1 cellular context compared by ENCODE assay signal in the genomic region with DNA sequence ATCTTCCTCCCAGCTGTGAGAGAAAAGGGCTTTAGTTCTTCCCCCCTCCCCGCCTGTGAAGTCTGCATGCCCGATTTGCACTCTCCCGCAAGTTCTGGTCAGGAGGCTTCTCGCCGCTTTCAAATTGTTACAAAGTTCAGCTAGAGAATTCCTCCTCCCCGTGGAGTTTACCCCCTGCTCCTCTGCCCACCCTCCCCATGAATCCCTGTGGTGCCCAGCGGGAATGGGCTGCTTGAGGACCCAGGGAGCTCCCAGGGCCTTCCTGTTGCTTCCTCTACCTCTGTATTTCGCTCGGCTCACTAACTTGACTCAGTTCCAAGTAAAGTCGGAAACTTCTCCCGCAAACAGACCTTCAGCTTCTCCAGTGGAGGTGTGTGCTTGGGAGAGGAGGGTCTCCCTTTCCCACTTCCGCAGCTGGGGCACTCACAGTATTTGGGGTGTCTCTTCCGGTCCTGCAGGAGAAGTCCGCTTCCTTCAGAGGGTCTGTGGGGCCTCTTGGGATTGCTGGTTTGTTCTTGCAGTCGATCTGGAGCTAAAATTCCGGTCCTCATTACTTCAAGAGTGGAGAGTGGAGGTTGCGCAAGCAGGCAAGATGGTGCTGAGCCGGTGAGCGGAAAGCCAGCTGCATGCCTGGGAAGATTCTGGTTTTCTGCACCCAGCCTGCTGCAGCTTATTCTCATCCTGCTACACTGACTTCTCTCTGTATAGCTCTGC.
TF ChIP-seq lines count a peak whose summit lies in the region.

No MANE protein-coding gene starts in this region.

TF ChIP-seq in IMR-90, 13 proteins besides CTCF, POLR2A, EP300 and RAD21 (continued from another document):
- TF ChIP-seq, protein P1, sequence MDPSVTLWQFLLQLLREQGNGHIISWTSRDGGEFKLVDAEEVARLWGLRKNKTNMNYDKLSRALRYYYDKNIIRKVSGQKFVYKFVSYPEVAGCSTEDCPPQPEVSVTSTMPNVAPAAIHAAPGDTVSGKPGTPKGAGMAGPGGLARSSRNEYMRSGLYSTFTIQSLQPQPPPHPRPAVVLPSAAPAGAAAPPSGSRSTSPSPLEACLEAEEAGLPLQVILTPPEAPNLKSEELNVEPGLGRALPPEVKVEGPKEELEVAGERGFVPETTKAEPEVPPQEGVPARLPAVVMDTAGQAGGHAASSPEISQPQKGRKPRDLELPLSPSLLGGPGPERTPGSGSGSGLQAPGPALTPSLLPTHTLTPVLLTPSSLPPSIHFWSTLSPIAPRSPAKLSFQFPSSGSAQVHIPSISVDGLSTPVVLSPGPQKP (IDR thresholded peaks at IDR 0.05; ENCODE audit: borderline replicate concordance, low read depth, low read length): no peak
- no peak for TF ChIP-seq RFX5 (IDR thresholded peaks at IDR 0.05; ENCODE audit: low read depth, low read length)
TF ChIP-seq in IMR-90: peak in this region for 1.
